16 cellular contexts compared by ENCODE assay signal in the genomic region with DNA sequence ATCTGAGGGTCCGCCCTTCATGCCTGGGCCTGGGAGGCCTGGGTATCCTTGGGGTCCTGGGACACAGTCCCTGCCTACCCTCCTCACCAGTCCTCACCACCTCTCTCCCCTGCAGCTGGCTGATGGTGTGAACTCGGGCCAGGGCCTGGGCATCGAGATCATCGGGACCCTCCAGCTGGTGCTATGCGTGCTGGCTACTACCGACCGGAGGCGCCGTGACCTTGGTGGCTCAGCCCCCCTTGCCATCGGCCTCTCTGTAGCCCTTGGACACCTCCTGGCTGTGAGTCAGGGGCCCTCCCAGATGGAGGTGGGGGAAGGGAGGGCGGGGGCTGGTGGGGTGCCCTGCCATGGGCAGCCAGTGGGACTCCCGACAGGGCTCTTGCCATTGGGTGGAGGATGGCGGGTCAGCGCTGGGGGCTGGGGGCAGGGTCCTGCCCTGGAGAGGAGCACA. TPM values are rescaled to one million over a fixed set of nuclear protein-coding genes. Genes with fewer than 3 reads are reported as not detected.
DNase-seq lines count a peak whose midpoint lies in the region; ATAC-seq and TF ChIP-seq lines count a peak whose summit lies in the region.
"Had no signal": no experiment of that assay in that cellular context is flagged by ENCODE, and none has a peak within 500 bp of the region (broad histone marks: within the 10 kb centered on the region; RNA-seq: fewer than 3 reads in every experiment).

No MANE protein-coding gene starts in this region.

- WGBS in esophagus squamous epithelium, 2 donors: 87% methylated on average over 3 of the region's 14 CpGs; no CpG with 5 or more reads in 1 of the 2 donors

- H3K4me3 ChIP-seq in esophagus squamous epithelium (no peak overlapping the region), mucosa of descending colon (no peak overlapping the region), tibial artery (no peak overlapping the region)
- H3K4me3 ChIP-seq: GM23248, tibial nerve had no signal

- H3K27me3 ChIP-seq in esophagus squamous epithelium (no peaks in the 10 kb centered on the region), tibial artery (no peaks in the 10 kb centered on the region)
- H3K27me3 ChIP-seq: tibial nerve had no signal

- TF ChIP-seq POLR2A in esophagus squamous epithelium (IDR thresholded peaks at IDR 0.05): no peak

- no peak for TF ChIP-seq CTCF in esophagus squamous epithelium (IDR thresholded peaks at IDR 0.05)
- TF ChIP-seq CTCF in mucosa of descending colon (IDR thresholded peaks at IDR 0.05): no peak
- TF ChIP-seq CTCF in tibial artery (IDR thresholded peaks at IDR 0.05): no peak

- peak overlapping the region in 3 of 4 donors; percentile 69 to 82 (median 76) for H3K27ac ChIP-seq in esophagus squamous epithelium
- H3K27ac ChIP-seq in tibial artery: peak overlapping the region; percentile 87 to 92
- H3K27ac ChIP-seq: GM23248 had no signal

- peaks cover 0 to 1% (median under 1%) of the 10 kb centered on the region in 3 donors for H3K9me3 ChIP-seq in esophagus squamous epithelium
- H3K9me3 ChIP-seq in mucosa of descending colon: no peaks in the 10 kb centered on the region
- peaks cover 0 to 4% (median 0%) of the 10 kb centered on the region in 3 donors for H3K9me3 ChIP-seq in tibial artery

- ATAC-seq in mucosa of descending colon (no peak), GM18511 (IDR thresholded peaks at IDR 0.05; ENCODE audit: unreplicated experiment) (no peak)

- peak; percentile 17 for DNase-seq in activated CD8-positive, alpha-beta memory T cell treated with anti-CD3 and anti-CD28 coated beads, Interleukin-2, amount 50 U/mL, for 48 hours
- DNase-seq in activated CD8-positive, alpha-beta memory T cell treated with anti-CD3 and anti-CD28 coated beads for 24 hours: no peak
- DNase-seq in esophagus squamous epithelium (lab: John Stamatoyannopoulos, UW) (no peak), mucosa of descending colon (peak in 2 of 3 donors; percentile 22 to 38), tibial artery (peak; percentile 19 to 68), DMS 273 treated with DMSO at 0.1 percent for 48 hours (lab: John Stamatoyannopoulos, UW) (no peak)
- no peak for DNase-seq in NK-92 treated with Interleukin-12 subunit alpha and Interleukin-12 subunit beta, amount 100 ng/mL, for 24 hours (lab: John Stamatoyannopoulos, UW)
- DNase-seq: ACHN, GM23248, hippocampal formation, NCI-H345 had no signal

- intact Hi-C loops in esophagus squamous epithelium (cut with DNase I): no loop called here
- intact Hi-C loops in mucosa of descending colon (cut with DNase I, micrococcal nuclease): no loop called here
- intact Hi-C loops in tibial artery (cut with DNase I; ENCODE audit: low total_unique reads): loop anchor here (5.0 kb wide), 1 partner anchor 170 kb away; a partner anchor contains a TSS

- H3K4me1 ChIP-seq in esophagus squamous epithelium (peaks cover 7 to 48% (median 29%) of the 10 kb centered on the region in 3 donors), mucosa of descending colon (ENCODE audit: low read depth) (peaks cover 4% of the 10 kb centered on the region), tibial artery (peaks cover 0 to 54% (median 49%) of the 10 kb centered on the region in 4 donors)

- H3K36me3 ChIP-seq in esophagus squamous epithelium: peaks cover 0 to 39% (median 10%) of the 10 kb centered on the region in 3 donors
- H3K36me3 ChIP-seq in mucosa of descending colon (ENCODE audit: low read depth): no peaks in the 10 kb centered on the region
- peaks cover 40 to 55% (median 51%) of the 10 kb centered on the region in 3 donors for H3K36me3 ChIP-seq in tibial artery

RNA-seq across cellular contexts. Expression of a gene that starts 10.3 kb away (rescaled TPM):
- total RNA-seq in esophagus squamous epithelium (100 to 1,000 TPM in 1 of 4 donors, 10 to 100 TPM in 3; 14.9 to 159 (median 44.7) TPM), mucosa of descending colon (10 to 100 TPM; 43.0 to 89.6 (median 48.1) TPM)
- total RNA-seq: T-helper 2 cell treated with Interferon-gamma antibody and Interleukin-4, amounts not matched to agents 100 ng/mL and 5 ng/mL, for 36 hours had no signal

RNA-seq across cellular contexts. Expression of a gene that starts 41.8 kb away (rescaled TPM):
- total RNA-seq in esophagus squamous epithelium: not detected
- total RNA-seq in mucosa of descending colon: not detected
- total RNA-seq: activated CD8-positive, alpha-beta memory T cell treated with anti-CD3 and anti-CD28 coated beads for 36 hours; GM23248; mononuclear cell; T-helper 2 cell treated with Interferon-gamma antibody and Interleukin-4, amounts not matched to agents 100 ng/mL and 5 ng/mL, for 36 hours; tibial nerve had no signal

Comparison
In these comparisons a context has a peak if more than half of its experiments do, and no peak if none do; other contexts are left out.
1. DNase-seq: peak in activated CD8-positive, alpha-beta memory T cell treated with anti-CD3 and anti-CD28 coated beads, Interleukin-2, amount 50 U/mL, for 48 hours (single experiment), mucosa of descending colon (2 of 3) and tibial artery (2 of 2); none in activated CD8-positive, alpha-beta memory T cell treated with anti-CD3 and anti-CD28 coated beads for 24 hours (single experiment), esophagus squamous epithelium (single experiment), DMS 273 treated with DMSO at 0.1 percent for 48 hours (single experiment) and NK-92 treated with Interleukin-12 subunit alpha and Interleukin-12 subunit beta, amount 100 ng/mL, for 24 hours (single experiment).